Comparison of ENCODE assay signal across 19 cellular contexts in genomic region chr1:212297338-212297737, GRCh38.
"Had no signal": no experiment of that assay in that cellular context is flagged by ENCODE, and none has a peak within 500 bp of the region (broad histone marks: within the 10 kb centered on the region; RNA-seq: fewer than 3 reads in every experiment).

No MANE protein-coding gene starts in this region.

- H3K9me3 ChIP-seq: heart left ventricle, ovary, testis, transverse colon had no signal

- H3K9me3 Mint-ChIP-seq: naive thymus-derived CD4-positive, alpha-beta T cell; neural crest cell had no signal

- DNase-seq: cortex of kidney; dorsolateral prefrontal cortex; effector memory CD4-positive, alpha-beta T cell; heart left ventricle; hippocampal formation; left colon; mammary epithelial cell; naive thymus-derived CD4-positive, alpha-beta T cell; nucleus accumbens; ovary; right cardiac atrium; small intestine; stimulated activated CD4-positive, alpha-beta T cell treated with anti-CD3 and anti-CD28 coated beads, Interleukin-12 subunit alpha, Interleukin-12 subunit beta, amount 100 ng/mL, for 4 hours; stimulated activated naive CD4-positive, alpha-beta T cell treated with Interleukin-2 at 50 U/mL for 16 hours; testis; transverse colon had no signal

- H3K4me3 Mint-ChIP-seq: neural crest cell had no signal

- H3K27ac ChIP-seq: dorsolateral prefrontal cortex, ovary, testis, transverse colon had no signal

- ATAC-seq: esophagus mucosa; heart left ventricle; left colon; naive thymus-derived CD4-positive, alpha-beta T cell; right cardiac atrium had no signal

- H3K27me3 ChIP-seq: dorsolateral prefrontal cortex, heart left ventricle, ovary, testis, transverse colon had no signal

- H3K4me3 ChIP-seq: dorsolateral prefrontal cortex, heart left ventricle, ovary, testis, transverse colon had no signal

- H3K27me3 Mint-ChIP-seq: naive thymus-derived CD4-positive, alpha-beta T cell; progenitor cell of endocrine pancreas had no signal

- H3K27ac Mint-ChIP-seq: progenitor cell of endocrine pancreas had no signal

- H3K4me1 ChIP-seq: testis had no signal

- H3K36me3 ChIP-seq: heart left ventricle, ovary, transverse colon had no signal
